26 cellular contexts compared by ENCODE assay signal in genomic region chr16:14100825-14101224, GRCh38.
"Had no signal": no experiment of that assay in that cellular context is flagged by ENCODE, and none has a peak within 500 bp of the region (broad histone marks: within the 10 kb centered on the region; RNA-seq: fewer than 3 reads in every experiment).

No MANE protein-coding gene starts in this region.

- ATAC-seq: esophagus mucosa; left colon; stimulated activated naive CD8-positive, alpha-beta T cell treated with anti-CD3 and anti-CD28 coated beads, Interleukin-15, Interleukin-2, amounts not matched to agents 100 U/mL and 50 U/mL, for 24 hours had no signal

- H3K27me3 ChIP-seq: ascending aorta, brain microvascular endothelial cell, neural progenitor cell, right atrium auricular region, spleen, testis had no signal

- DNase-seq: activated B cell treated with CpG ODN at 0.5 μM for 24 hours; activated CD4-positive, alpha-beta T cell treated with anti-CD3 and anti-CD28 coated beads, Interleukin-2, amount 50 U/mL, for 1 hour; activated CD8-positive, alpha-beta T cell treated with anti-CD3 and anti-CD28 coated beads for 36 hours; activated gamma-delta T cell; activated naive CD4-positive, alpha-beta T cell treated with anti-CD3 and anti-CD28 coated beads, Interleukin-2, amount 10 ng/mL, durations not matched to agents 7 days and 5 days; activated naive CD8-positive, alpha-beta T cell treated with anti-CD3 and anti-CD28 coated beads, Interleukin-2, amount 10 ng/mL, durations not matched to agents 7 days and 5 days; brain microvascular endothelial cell; caudate nucleus; foreskin fibroblast; head of caudate nucleus; hippocampal formation; kidney; left colon; naive B cell; occipital lobe; spleen; stimulated activated CD4-positive, alpha-beta T cell treated with anti-CD3 and anti-CD28 coated beads, Interleukin-2, amount 100 ng/mL, for 48 hours; stimulated activated naive CD8-positive, alpha-beta T cell treated with anti-CD3 and anti-CD28 coated beads, Interleukin-15, Interleukin-2, amounts not matched to agents 100 U/mL and 50 U/mL, for 24 hours; testis; trophoblast cell had no signal

- H3K27ac ChIP-seq: ascending aorta, brain microvascular endothelial cell, neural progenitor cell, parathyroid adenoma, right atrium auricular region, spleen, testis had no signal

- H2AFZ ChIP-seq: neural progenitor cell, parathyroid adenoma had no signal

- H3K9ac ChIP-seq: neural progenitor cell, parathyroid adenoma had no signal

- H3K4me2 ChIP-seq: neural progenitor cell had no signal

- H3K9me3 ChIP-seq: ascending aorta, right atrium auricular region, spleen, testis had no signal

- H3K4me3 ChIP-seq: ascending aorta, neural progenitor cell, right atrium auricular region, spleen, testis had no signal

- H3K36me3 ChIP-seq: ascending aorta, brain microvascular endothelial cell, neural progenitor cell, right atrium auricular region, spleen had no signal

- FAIRE-seq: kidney, urothelium cell line had no signal
